In genomic region chr1:201655243-201655642, GRCh38 we compare ENCODE assay signal across 14 cellular contexts.
DNase-seq lines count a peak whose midpoint lies in the region; ATAC-seq and TF ChIP-seq lines count a peak whose summit lies in the region.
"Had no signal": no experiment of that assay in that cellular context is flagged by ENCODE, and none has a peak within 500 bp of the region (broad histone marks: within the 10 kb centered on the region; RNA-seq: fewer than 3 reads in every experiment).

No MANE protein-coding gene starts in this region.

- no peaks in the 10 kb centered on the region for H3K9me3 ChIP-seq in HEK293 (ENCODE audit: control insufficient read depth, insufficient read depth, low read depth, low read length)
- H3K9me3 ChIP-seq: A549 had no signal

- ATAC-seq in esophagus mucosa (no peak), GM18870 (IDR thresholded peaks at IDR 0.05; ENCODE audit: unreplicated experiment) (no peak), HG02981 (IDR thresholded peaks at IDR 0.05; ENCODE audit: unreplicated experiment) (no peak)
- ATAC-seq: activated CD4-positive, alpha-beta T cell treated with anti-CD3 and anti-CD28 coated beads for 36 hours; activated T-helper 17 cell treated with anti-CD3 and anti-CD28 coated beads, Interleukin-2, amount 50 U/mL, for 72 hours had no signal

- H3K4me3 ChIP-seq in AG04449 (ENCODE audit: low read depth, low read length), result no peak overlapping the region
- H3K4me3 ChIP-seq in HEK293 (ENCODE audit: low read depth, low read length), result no peak overlapping the region
- H3K4me3 ChIP-seq in cardiac fibroblast (replicated peaks in 1 of 2; ENCODE audit: low read depth in 2 of 2, low read length in 2 of 2), result no peak overlapping the region
- H3K4me3 ChIP-seq: A549 had no signal

- H3K9me3 Mint-ChIP-seq in activated naive CD8-positive, alpha-beta T cell treated with anti-CD3 and anti-CD28 coated beads for 36 hours, result no peaks in the 10 kb centered on the region
- H3K9me3 Mint-ChIP-seq: activated T-helper 17 cell treated with anti-CD3 and anti-CD28 coated beads, Interleukin-2, amount 50 U/mL, for 72 hours had no signal

- no peak overlapping the region for H3K4me3 Mint-ChIP-seq in activated naive CD8-positive, alpha-beta T cell treated with anti-CD3 and anti-CD28 coated beads for 36 hours
- H3K4me3 Mint-ChIP-seq: activated CD4-positive, alpha-beta T cell treated with anti-CD3 and anti-CD28 coated beads for 36 hours; activated T-helper 17 cell treated with anti-CD3 and anti-CD28 coated beads, Interleukin-2, amount 50 U/mL, for 72 hours had no signal

- no peak overlapping the region for H3K27ac ChIP-seq in HEK293 (ENCODE audit: extremely low read depth, low read depth, low read length)
- H3K27ac ChIP-seq: A549 had no signal

- peaks cover 6% of the 10 kb centered on the region for H3K27me3 Mint-ChIP-seq in activated naive CD8-positive, alpha-beta T cell treated with anti-CD3 and anti-CD28 coated beads for 36 hours

- no peaks in the 10 kb centered on the region for H3K36me3 ChIP-seq in HEK293 (ENCODE audit: control insufficient read depth in 2 of 2, insufficient read depth in 1 of 2, low read length in 2 of 2)

- no peak overlapping the region for H3K27ac Mint-ChIP-seq in activated naive CD8-positive, alpha-beta T cell treated with anti-CD3 and anti-CD28 coated beads for 36 hours
- H3K27ac Mint-ChIP-seq: activated CD4-positive, alpha-beta T cell treated with anti-CD3 and anti-CD28 coated beads for 36 hours; activated T-helper 17 cell treated with anti-CD3 and anti-CD28 coated beads, Interleukin-2, amount 50 U/mL, for 72 hours had no signal

- CTCF ChIA-PET in AG04449 (lab: Yijun Ruan, JAX), result interaction anchor here (0.8 to 9.1 kb wide), 10 partner anchors 9 to 138 kb away, joined by 3 to 105 read pairs (median 3); no protein-coding TSS in a partner anchor
- CTCF ChIA-PET in HEK293 (lab: Yijun Ruan, JAX), result interaction anchor here (0.7 to 1.3 kb wide), 4 partner anchors 17 to 546 kb away, joined by 3 to 4 read pairs (median 4); no protein-coding TSS in a partner anchor

- peaks cover 4% of the 10 kb centered on the region for H3K4me1 Mint-ChIP-seq in activated naive CD8-positive, alpha-beta T cell treated with anti-CD3 and anti-CD28 coated beads for 36 hours
- H3K4me1 Mint-ChIP-seq: activated CD4-positive, alpha-beta T cell treated with anti-CD3 and anti-CD28 coated beads for 36 hours; activated T-helper 17 cell treated with anti-CD3 and anti-CD28 coated beads, Interleukin-2, amount 50 U/mL, for 72 hours had no signal

- H3K4me1 ChIP-seq in HEK293 (ENCODE audit: control insufficient read depth, insufficient read depth, low read length), result peaks cover 4% of the 10 kb centered on the region

- H3K36me3 Mint-ChIP-seq in activated naive CD8-positive, alpha-beta T cell treated with anti-CD3 and anti-CD28 coated beads for 36 hours, result no peaks in the 10 kb centered on the region

- TF ChIP-seq CTCF in AG04449 (IDR thresholded peaks at IDR 0.05; ENCODE audit: insufficient read depth, low read length, missing control alignments), result peak; percentile 24
- TF ChIP-seq CTCF in HEK293 (tag by site-specific recombination; IDR thresholded peaks at IDR 0.05), result no peak
- peak; percentile 14 for TF ChIP-seq CTCF in cardiac fibroblast (IDR thresholded peaks at IDR 0.05; ENCODE audit: low read depth, low read length)

- POLR2A ChIA-PET in AG04449 (lab: Yijun Ruan, JAX) (interaction anchor here (0.6 to 1.9 kb wide), 5 partner anchors 21 to 95 kb away, joined by 3 to 5 read pairs (median 3); no protein-coding TSS in a partner anchor), HEK293 (lab: Yijun Ruan, JAX) (no interaction called here)

- DNase-seq in AG04449 (ENCODE audit: low read depth, low spot score), result no peak
- peak; percentile 54 to 63 for DNase-seq in cardiac fibroblast (ENCODE audit: low read depth in 2 of 2)
- peak; percentile 77 for DNase-seq in iris pigment epithelial cell (ENCODE audit: low read depth)
- no peak for DNase-seq in activated naive CD8-positive, alpha-beta T cell treated with anti-CD3 and anti-CD28 coated beads for 36 hours
- DNase-seq: activated CD4-positive, alpha-beta T cell treated with anti-CD3 and anti-CD28 coated beads for 36 hours; cerebellar nuclear complex; midbrain; NCI-H1436 treated with DMSO at 0.1 percent for 48 hours had no signal

TF ChIP-seq in HEK293, 187 proteins besides CTCF, POLR2A, EP300 and RAD21:
- no peak for TF ChIP-seq PRDM4 (tag by site-specific recombination; IDR thresholded peaks at IDR 0.05)
- no peak for TF ChIP-seq ZNF391 (tag by site-specific recombination; IDR thresholded peaks at IDR 0.05; ENCODE audit: borderline replicate concordance, low read depth)
- TF ChIP-seq ZNF621 (tag by site-specific recombination; IDR thresholded peaks at IDR 0.05), result no peak
- TF ChIP-seq ZFHX2 (tag by site-specific recombination; conservative IDR thresholded peaks at IDR 0.05), result peak; percentile 90
- no peak for TF ChIP-seq ZNF23 (tag by site-specific recombination; IDR thresholded peaks at IDR 0.05; ENCODE audit: borderline replicate concordance)
- TF ChIP-seq ZNF138 (tag by site-specific recombination; IDR thresholded peaks at IDR 0.05; ENCODE audit: borderline replicate concordance), result no peak
- TF ChIP-seq OVOL3 (tag by site-specific recombination; IDR thresholded peaks at IDR 0.05), result no peak
- no peak for TF ChIP-seq SETDB1 (IDR thresholded peaks at IDR 0.05; ENCODE audit: insufficient read length, low read length)
- TF ChIP-seq ZBTB17 (tag by site-specific recombination; IDR thresholded peaks at IDR 0.05), result no peak
- no peak for TF ChIP-seq YY2 (tag by site-specific recombination; IDR thresholded peaks at IDR 0.05)
- 0 out of 2 replicates have a peak, but pooled peaks have one; percentile 9 for TF ChIP-seq GLIS2 (tag by site-specific recombination; IDR thresholded peaks at IDR 0.05)
- no peak for TF ChIP-seq ZNF174 (tag by site-specific recombination; IDR thresholded peaks at IDR 0.05)
- TF ChIP-seq ZBTB1 (tag by site-specific recombination; IDR thresholded peaks at IDR 0.05), result no peak
- peak; percentile 72 for TF ChIP-seq EGR2 (tag by site-specific recombination; IDR thresholded peaks at IDR 0.05; ENCODE audit: low read depth)
- no peak for TF ChIP-seq ZNF114 (tag by site-specific recombination; IDR thresholded peaks at IDR 0.05)

Comparison
In these comparisons a context has a peak if more than half of its experiments do, and no peak if none do; other contexts are left out.
1. DNase-seq: peak in cardiac fibroblast (2 of 2) and iris pigment epithelial cell (single experiment); none in AG04449 (single experiment) and activated naive CD8-positive, alpha-beta T cell treated with anti-CD3 and anti-CD28 coated beads for 36 hours (single experiment).